In genomic region chr7:2104107-2104710, GRCh38 we compare ENCODE assay signal across 8 cellular contexts.
DNase-seq lines count a peak whose midpoint lies in the region; ATAC-seq, FAIRE-seq and TF ChIP-seq lines count a peak whose summit lies in the region.

No MANE protein-coding gene starts in this region.

- DNase-seq in A549 (ENCODE audit: low read depth in 1 of 2, low spot score in 1 of 2): peak; percentile 81 to 91
- peak; percentile 95 for DNase-seq in SK-N-DZ (ENCODE audit: low spot score)
- peak; percentile 69 to 71 for DNase-seq in activated naive CD4-positive, alpha-beta T cell treated with anti-CD3 and anti-CD28 coated beads, Interleukin-2, amount 50 U/mL, for 72 hours (ENCODE audit: low spot score in 2 of 2)
- DNase-seq in globus pallidus (ENCODE audit: low spot score): peak; percentile 75
- DNase-seq in pancreas: peak in 3 of 6 donors; percentile 27 to 54 (median 43)
- peak; percentile 74 to 75 for DNase-seq in thyroid gland
- DNase-seq in NCI-H1092 treated with DMSO at 0.1 percent for 48 hours (lab: John Stamatoyannopoulos, UW): no peak

- TF ChIP-seq CTCF in A549 (IDR thresholded peaks at IDR 0.05) (peak; percentile 50), pancreas (IDR thresholded peaks at IDR 0.05) (peak in 2 of 4 donors; percentile 21 to 23), thyroid gland (IDR thresholded peaks at IDR 0.05) (peak; percentile 22 to 69 (median 62))

- H3K4me1 ChIP-seq in A549 (peaks cover 13% of the 10 kb centered on the region), pancreas (no peaks in the 10 kb centered on the region), thyroid gland (peaks cover 11 to 23% of the 10 kb centered on the region in 2 donors)

- no peak overlapping the region for H3K4me3 ChIP-seq in A549
- H3K4me3 ChIP-seq in pancreas: no peak overlapping the region
- H3K4me3 ChIP-seq in thyroid gland (replicated peaks in 1 of 3): no peak overlapping the region

- H3K36me3 ChIP-seq in pancreas (no peaks in the 10 kb centered on the region), thyroid gland (no peaks in the 10 kb centered on the region)

- 40% methylated on average over 19 of the region's 27 CpGs for WGBS in A549 (ENCODE audit: missing lambda C conversion rate)
- 59% methylated on average over 27 of the region's 27 CpGs for WGBS in pancreas, 2 donors
- 21 to 23% methylated on average over 26 to 27 of the region's 27 CpGs for WGBS in thyroid gland, 2 donors

- H3K27me3 ChIP-seq in pancreas: no peaks in the 10 kb centered on the region
- H3K27me3 ChIP-seq in thyroid gland: no peaks in the 10 kb centered on the region

- POLR2A ChIA-PET in A549 (lab: Yijun Ruan, JAX): no interaction called here

- CTCF ChIA-PET in A549 (lab: Yijun Ruan, JAX): interaction anchor here (0.6 to 2.3 kb wide), 18 partner anchors 9 to 520 kb away, joined by 3 to 8 read pairs (median 4); no protein-coding TSS in a partner anchor

- no peaks in the 10 kb centered on the region for H3K36me3 Mint-ChIP-seq in activated naive CD4-positive, alpha-beta T cell treated with anti-CD3 and anti-CD28 coated beads, Interleukin-2, amount 50 U/mL, for 72 hours

- TF ChIP-seq POLR2A in A549 (IDR thresholded peaks at IDR 0.05; ENCODE audit: low read length) (no peak), thyroid gland (IDR thresholded peaks at IDR 0.05) (no peak)

- FAIRE-seq in A549 (lab: Jason Lieb, UNC) (no peak), pancreas (lab: Jason Lieb, UNC) (no peak)

- H3K9me3 ChIP-seq in A549 (no peaks in the 10 kb centered on the region), pancreas (no peaks in the 10 kb centered on the region), thyroid gland (no peaks in the 10 kb centered on the region)

- ATAC-seq in A549: peak; percentile 84 to 88
- ATAC-seq in GM21737 (IDR thresholded peaks at IDR 0.05; ENCODE audit: unreplicated experiment): peak; percentile 41
- peak; percentile 56 to 80 for ATAC-seq in activated naive CD4-positive, alpha-beta T cell treated with anti-CD3 and anti-CD28 coated beads, Interleukin-2, amount 50 U/mL, for 72 hours
- peak in 3 of 4 donors; percentile 71 to 78 (median 77) for ATAC-seq in pancreas

- H3K4me2 ChIP-seq in A549: peak overlapping the region; percentile 23; the same call in 2 of the 3 replicates

- peak overlapping the region; percentile 67 to 82 for H3K27ac ChIP-seq in A549
- H3K27ac ChIP-seq in pancreas: no peak overlapping the region
- no peak overlapping the region for H3K27ac ChIP-seq in thyroid gland

- intact Hi-C loops in pancreas (cut with DNase I) (no loop called here), thyroid gland (cut with DNase I) (no loop called here)

- H3K27ac Mint-ChIP-seq in activated naive CD4-positive, alpha-beta T cell treated with anti-CD3 and anti-CD28 coated beads, Interleukin-2, amount 50 U/mL, for 72 hours: peak overlapping the region; percentile 40 to 82

- TF ChIP-seq EP300 in A549 (IDR thresholded peaks at IDR 0.05): no peak

- H3K9me3 Mint-ChIP-seq in activated naive CD4-positive, alpha-beta T cell treated with anti-CD3 and anti-CD28 coated beads, Interleukin-2, amount 50 U/mL, for 72 hours: no peaks in the 10 kb centered on the region

- peak; percentile 56 to 57 for TF ChIP-seq RAD21 in A549 (conservative IDR thresholded peaks at IDR 0.05 in 1 of 2, IDR thresholded peaks at IDR 0.05 in 1 of 2)

TF ChIP-seq in A549, 52 proteins besides CTCF, POLR2A, EP300 and RAD21 (continues in another document):
- TF ChIP-seq MYC (IDR thresholded peaks at IDR 0.05; ENCODE audit: borderline replicate concordance, low read length) (peak; percentile 93), ESRRA (IDR thresholded peaks at IDR 0.05; ENCODE audit: borderline replicate concordance, low read length) (no peak), MAFK (IDR thresholded peaks at IDR 0.05; ENCODE audit: partially characterized antibody) (no peak), JUNB (IDR thresholded peaks at IDR 0.05) (no peak), ZC3H11A (IDR thresholded peaks at IDR 0.05) (no peak), MAX (IDR thresholded peaks at IDR 0.05) (peak; percentile 95), NPAS2 (CRISPR knock-in tag; IDR thresholded peaks at IDR 0.05; ENCODE audit: borderline replicate concordance) (no peak), SMC3 (IDR thresholded peaks at IDR 0.05) (peak; percentile 54), RARB (CRISPR knock-in tag; IDR thresholded peaks at IDR 0.05) (no peak), CHD4 (IDR thresholded peaks at IDR 0.05; ENCODE audit: borderline replicate concordance) (no peak), POLR2AphosphoS2 (conservative IDR thresholded peaks at IDR 0.05; ENCODE audit: low read length) (no peak), EHMT2 (IDR thresholded peaks at IDR 0.05; ENCODE audit: low read depth) (no peak), HOXB5 (CRISPR knock-in tag; IDR thresholded peaks at IDR 0.05) (no peak), HEYL (CRISPR knock-in tag; IDR thresholded peaks at IDR 0.05) (no peak), GATA3 (IDR thresholded peaks at IDR 0.05; ENCODE audit: borderline replicate concordance) (no peak), SREBF2 (IDR thresholded peaks at IDR 0.05) (no peak), ZFP36 (IDR thresholded peaks at IDR 0.05; ENCODE audit: borderline replicate concordance, partially characterized antibody) (no peak), ATOH8 (CRISPR knock-in tag; IDR thresholded peaks at IDR 0.05; ENCODE audit: low read depth) (no peak), ZNF302 (CRISPR knock-in tag; IDR thresholded peaks at IDR 0.05) (no peak), PBX3 (IDR thresholded peaks at IDR 0.05) (no peak), HOXB13 (CRISPR knock-in tag; IDR thresholded peaks at IDR 0.05; ENCODE audit: low read depth) (no peak), HDAC2 (IDR thresholded peaks at IDR 0.05) (no peak)
- TF ChIP-seq, protein P1, sequence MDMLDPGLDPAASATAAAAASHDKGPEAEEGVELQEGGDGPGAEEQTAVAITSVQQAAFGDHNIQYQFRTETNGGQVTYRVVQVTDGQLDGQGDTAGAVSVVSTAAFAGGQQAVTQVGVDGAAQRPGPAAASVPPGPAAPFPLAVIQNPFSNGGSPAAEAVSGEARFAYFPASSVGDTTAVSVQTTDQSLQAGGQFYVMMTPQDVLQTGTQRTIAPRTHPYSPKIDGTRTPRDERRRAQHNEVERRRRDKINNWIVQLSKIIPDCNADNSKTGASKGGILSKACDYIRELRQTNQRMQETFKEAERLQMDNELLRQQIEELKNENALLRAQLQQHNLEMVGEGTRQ (IDR thresholded peaks at IDR 0.05): no peak
- TF ChIP-seq, protein P2, sequence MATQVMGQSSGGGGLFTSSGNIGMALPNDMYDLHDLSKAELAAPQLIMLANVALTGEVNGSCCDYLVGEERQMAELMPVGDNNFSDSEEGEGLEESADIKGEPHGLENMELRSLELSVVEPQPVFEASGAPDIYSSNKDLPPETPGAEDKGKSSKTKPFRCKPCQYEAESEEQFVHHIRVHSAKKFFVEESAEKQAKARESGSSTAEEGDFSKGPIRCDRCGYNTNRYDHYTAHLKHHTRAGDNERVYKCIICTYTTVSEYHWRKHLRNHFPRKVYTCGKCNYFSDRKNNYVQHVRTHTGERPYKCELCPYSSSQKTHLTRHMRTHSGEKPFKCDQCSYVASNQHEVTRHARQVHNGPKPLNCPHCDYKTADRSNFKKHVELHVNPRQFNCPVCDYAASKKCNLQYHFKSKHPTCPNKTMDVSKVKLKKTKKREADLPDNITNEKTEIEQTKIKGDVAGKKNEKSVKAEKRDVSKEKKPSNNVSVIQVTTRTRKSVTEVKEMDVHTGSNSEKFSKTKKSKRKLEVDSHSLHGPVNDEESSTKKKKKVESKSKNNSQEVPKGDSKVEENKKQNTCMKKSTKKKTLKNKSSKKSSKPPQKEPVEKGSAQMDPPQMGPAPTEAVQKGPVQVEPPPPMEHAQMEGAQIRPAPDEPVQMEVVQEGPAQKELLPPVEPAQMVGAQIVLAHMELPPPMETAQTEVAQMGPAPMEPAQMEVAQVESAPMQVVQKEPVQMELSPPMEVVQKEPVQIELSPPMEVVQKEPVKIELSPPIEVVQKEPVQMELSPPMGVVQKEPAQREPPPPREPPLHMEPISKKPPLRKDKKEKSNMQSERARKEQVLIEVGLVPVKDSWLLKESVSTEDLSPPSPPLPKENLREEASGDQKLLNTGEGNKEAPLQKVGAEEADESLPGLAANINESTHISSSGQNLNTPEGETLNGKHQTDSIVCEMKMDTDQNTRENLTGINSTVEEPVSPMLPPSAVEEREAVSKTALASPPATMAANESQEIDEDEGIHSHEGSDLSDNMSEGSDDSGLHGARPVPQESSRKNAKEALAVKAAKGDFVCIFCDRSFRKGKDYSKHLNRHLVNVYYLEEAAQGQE (IDR thresholded peaks at IDR 0.05): no peak
- TF ChIP-seq, protein P3, sequence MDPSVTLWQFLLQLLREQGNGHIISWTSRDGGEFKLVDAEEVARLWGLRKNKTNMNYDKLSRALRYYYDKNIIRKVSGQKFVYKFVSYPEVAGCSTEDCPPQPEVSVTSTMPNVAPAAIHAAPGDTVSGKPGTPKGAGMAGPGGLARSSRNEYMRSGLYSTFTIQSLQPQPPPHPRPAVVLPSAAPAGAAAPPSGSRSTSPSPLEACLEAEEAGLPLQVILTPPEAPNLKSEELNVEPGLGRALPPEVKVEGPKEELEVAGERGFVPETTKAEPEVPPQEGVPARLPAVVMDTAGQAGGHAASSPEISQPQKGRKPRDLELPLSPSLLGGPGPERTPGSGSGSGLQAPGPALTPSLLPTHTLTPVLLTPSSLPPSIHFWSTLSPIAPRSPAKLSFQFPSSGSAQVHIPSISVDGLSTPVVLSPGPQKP (IDR thresholded peaks at IDR 0.05; ENCODE audit: low read depth, low read length): no peak

Comparison
In these comparisons a context has a peak if more than half of its experiments do, and no peak if none do; other contexts are left out.
1. H3K27ac ChIP-seq: peak in A549 (2 of 2); none in pancreas (0 of 4) and thyroid gland (0 of 3).
2. Peak in every context shown above with its lines, with median percentiles within 50 percentile points of each other: ATAC-seq.